Comparison of ENCODE assay signal across 1 cellular context in genomic region chr6:14130431-14131075, GRCh38.
TF ChIP-seq lines count a peak whose summit lies in the region.

No MANE protein-coding gene starts in this region.

TF ChIP-seq in SK-N-SH treated with all-trans-retinoic acid at 6 μM for 48 hours, 23 proteins besides CTCF, POLR2A, EP300 and RAD21 (continued from another document):
- no peak for TF ChIP-seq CREB5 (CRISPR knock-in tag; IDR thresholded peaks at IDR 0.05; ENCODE audit: low read depth)
